In the genomic region with DNA sequence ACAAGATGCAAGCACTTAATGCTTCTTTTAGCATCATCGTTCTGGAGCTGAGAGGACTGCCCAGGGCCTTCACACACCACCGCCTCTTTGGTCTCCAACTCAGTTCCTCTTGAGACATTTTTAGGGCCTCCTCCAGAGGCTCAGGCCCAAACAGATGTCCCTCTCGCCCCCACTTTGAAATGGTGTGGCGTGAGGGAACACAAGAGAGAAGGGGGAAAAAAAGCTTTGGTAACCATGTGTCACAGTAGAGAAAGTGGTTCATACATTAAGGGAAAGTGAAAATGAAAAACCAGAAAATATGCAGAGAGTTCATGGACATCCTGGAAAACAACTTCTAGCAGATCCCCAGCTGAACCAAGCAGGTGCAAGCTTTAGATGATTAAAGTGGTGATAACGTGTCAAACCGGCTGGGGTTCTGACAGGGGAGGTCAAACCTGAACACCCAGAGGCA, we compare ENCODE assay signal across 10 cellular contexts.
"Had no signal": no experiment of that assay in that cellular context is flagged by ENCODE, and none has a peak within 500 bp of the region (broad histone marks: within the 10 kb centered on the region; RNA-seq: fewer than 3 reads in every experiment).

No MANE protein-coding gene starts in this region.

- H3K79me2 ChIP-seq: parathyroid adenoma had no signal

- H3K4me3 ChIP-seq: lower lobe of right lung, suprapubic skin, upper lobe of right lung had no signal

- H3K9ac ChIP-seq: parathyroid adenoma had no signal

- H3K27ac Mint-ChIP-seq: activated T-cell treated with anti-CD3 and anti-CD28 coated beads, Interleukin-2, amount 50 U/mL, for 72 hours; T-helper 1 cell treated with Interleukin-12 subunit alpha and Interleukin-12 subunit beta and Interleukin-4 antibody, amounts not matched to agents 30 μg/mL and 1 μg/mL, for 36 hours had no signal

- H3K27ac ChIP-seq: lower lobe of right lung, parathyroid adenoma, suprapubic skin, upper lobe of right lung had no signal

- ATAC-seq: left cardiac atrium, lower lobe of right lung, upper lobe of right lung had no signal

- H3K4me1 ChIP-seq: lower lobe of right lung, parathyroid adenoma, suprapubic skin, upper lobe of right lung had no signal

- H3K27me3 ChIP-seq: suprapubic skin, upper lobe of right lung had no signal

- H2AFZ ChIP-seq: parathyroid adenoma had no signal

- H3K36me3 ChIP-seq: lower lobe of right lung, suprapubic skin, upper lobe of right lung had no signal

- H3K4me3 Mint-ChIP-seq: activated T-cell treated with anti-CD3 and anti-CD28 coated beads, Interleukin-2, amount 50 U/mL, for 72 hours; naive B cell; T-helper 1 cell treated with Interleukin-12 subunit alpha and Interleukin-12 subunit beta and Interleukin-4 antibody, amounts not matched to agents 30 μg/mL and 1 μg/mL, for 36 hours had no signal

- DNase-seq: activated T-cell treated with anti-CD3 and anti-CD28 coated beads, Interleukin-2, amount 50 U/mL, for 72 hours; left cardiac atrium; lower lobe of right lung; midbrain; naive B cell; SHP77; upper lobe of right lung had no signal

- H3K9me3 Mint-ChIP-seq: activated T-cell treated with anti-CD3 and anti-CD28 coated beads, Interleukin-2, amount 50 U/mL, for 72 hours had no signal

- H3K9me3 ChIP-seq: lower lobe of right lung, suprapubic skin, upper lobe of right lung had no signal

- H3K27me3 Mint-ChIP-seq: naive B cell had no signal
